ENCODE assay signal across 1 cellular context in the genomic region with DNA sequence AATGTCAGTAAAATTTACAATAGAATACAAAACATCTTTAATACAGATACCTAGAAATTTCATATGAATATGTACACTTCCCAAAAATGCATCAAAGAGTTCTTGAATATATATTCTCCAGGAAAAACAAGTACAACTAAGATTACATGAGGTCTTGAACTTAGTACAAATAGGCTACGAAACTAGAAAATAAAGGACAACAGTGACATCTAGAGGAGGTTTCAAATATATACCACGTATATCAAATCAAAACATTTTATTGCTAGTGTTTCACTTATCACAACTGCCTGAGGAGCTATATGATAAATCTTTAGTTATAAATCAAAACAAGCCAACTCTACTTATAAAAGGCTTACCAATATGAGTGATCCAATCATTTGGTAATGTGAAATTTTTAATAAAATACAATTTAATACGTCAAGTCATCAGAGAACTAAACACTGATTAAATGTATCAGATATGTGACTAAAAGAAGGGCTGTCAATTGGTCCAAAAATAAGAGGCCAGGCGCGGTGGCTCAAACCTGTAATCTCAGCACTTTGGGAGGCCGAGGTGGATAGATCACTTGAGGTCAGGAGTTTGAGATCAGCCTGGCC.
TF ChIP-seq lines count a peak whose summit lies in the region.

No MANE protein-coding gene starts in this region.

TF ChIP-seq in GM23338, 12 proteins besides CTCF, POLR2A, EP300 and RAD21 (continued from another document):
- TF ChIP-seq, protein P1, sequence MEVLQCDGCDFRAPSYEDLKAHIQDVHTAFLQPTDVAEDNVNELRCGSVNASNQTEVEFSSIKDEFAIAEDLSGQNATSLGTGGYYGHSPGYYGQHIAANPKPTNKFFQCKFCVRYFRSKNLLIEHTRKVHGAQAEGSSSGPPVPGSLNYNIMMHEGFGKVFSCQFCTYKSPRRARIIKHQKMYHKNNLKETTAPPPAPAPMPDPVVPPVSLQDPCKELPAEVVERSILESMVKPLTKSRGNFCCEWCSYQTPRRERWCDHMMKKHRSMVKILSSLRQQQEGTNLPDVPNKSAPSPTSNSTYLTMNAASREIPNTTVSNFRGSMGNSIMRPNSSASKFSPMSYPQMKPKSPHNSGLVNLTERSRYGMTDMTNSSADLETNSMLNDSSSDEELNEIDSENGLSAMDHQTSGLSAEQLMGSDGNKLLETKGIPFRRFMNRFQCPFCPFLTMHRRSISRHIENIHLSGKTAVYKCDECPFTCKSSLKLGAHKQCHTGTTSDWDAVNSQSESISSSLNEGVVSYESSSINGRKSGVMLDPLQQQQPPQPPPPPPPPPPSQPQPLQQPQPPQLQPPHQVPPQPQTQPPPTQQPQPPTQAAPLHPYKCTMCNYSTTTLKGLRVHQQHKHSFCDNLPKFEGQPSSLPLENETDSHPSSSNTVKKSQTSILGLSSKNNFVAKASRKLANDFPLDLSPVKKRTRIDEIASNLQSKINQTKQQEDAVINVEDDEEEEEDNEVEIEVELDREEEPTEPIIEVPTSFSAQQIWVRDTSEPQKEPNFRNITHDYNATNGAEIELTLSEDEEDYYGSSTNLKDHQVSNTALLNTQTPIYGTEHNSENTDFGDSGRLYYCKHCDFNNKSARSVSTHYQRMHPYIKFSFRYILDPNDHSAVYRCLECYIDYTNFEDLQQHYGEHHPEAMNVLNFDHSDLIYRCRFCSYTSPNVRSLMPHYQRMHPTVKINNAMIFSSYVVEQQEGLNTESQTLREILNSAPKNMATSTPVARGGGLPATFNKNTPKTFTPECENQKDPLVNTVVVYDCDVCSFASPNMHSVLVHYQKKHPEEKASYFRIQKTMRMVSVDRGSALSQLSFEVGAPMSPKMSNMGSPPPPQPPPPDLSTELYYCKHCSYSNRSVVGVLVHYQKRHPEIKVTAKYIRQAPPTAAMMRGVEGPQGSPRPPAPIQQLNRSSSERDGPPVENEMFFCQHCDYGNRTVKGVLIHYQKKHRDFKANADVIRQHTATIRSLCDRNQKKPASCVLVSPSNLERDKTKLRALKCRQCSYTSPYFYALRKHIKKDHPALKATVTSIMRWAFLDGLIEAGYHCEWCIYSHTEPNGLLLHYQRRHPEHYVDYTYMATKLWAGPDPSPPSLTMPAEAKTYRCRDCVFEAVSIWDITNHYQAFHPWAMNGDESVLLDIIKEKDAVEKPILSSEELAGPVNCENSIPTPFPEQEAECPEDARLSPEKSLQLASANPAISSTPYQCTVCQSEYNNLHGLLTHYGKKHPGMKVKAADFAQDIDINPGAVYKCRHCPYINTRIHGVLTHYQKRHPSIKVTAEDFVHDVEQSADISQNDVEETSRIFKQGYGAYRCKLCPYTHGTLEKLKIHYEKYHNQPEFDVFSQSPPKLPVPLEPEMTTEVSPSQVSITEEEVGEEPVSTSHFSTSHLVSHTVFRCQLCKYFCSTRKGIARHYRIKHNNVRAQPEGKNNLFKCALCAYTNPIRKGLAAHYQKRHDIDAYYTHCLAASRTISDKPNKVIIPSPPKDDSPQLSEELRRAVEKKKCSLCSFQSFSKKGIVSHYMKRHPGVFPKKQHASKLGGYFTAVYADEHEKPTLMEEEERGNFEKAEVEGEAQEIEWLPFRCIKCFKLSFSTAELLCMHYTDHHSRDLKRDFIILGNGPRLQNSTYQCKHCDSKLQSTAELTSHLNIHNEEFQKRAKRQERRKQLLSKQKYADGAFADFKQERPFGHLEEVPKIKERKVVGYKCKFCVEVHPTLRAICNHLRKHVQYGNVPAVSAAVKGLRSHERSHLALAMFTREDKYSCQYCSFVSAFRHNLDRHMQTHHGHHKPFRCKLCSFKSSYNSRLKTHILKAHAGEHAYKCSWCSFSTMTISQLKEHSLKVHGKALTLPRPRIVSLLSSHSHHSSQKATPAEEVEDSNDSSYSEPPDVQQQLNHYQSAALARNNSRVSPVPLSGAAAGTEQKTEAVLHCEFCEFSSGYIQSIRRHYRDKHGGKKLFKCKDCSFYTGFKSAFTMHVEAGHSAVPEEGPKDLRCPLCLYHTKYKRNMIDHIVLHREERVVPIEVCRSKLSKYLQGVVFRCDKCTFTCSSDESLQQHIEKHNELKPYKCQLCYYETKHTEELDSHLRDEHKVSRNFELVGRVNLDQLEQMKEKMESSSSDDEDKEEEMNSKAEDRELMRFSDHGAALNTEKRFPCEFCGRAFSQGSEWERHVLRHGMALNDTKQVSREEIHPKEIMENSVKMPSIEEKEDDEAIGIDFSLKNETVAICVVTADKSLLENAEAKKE (CRISPR knock-in tag; IDR thresholded peaks at IDR 0.05): no peak
- TF ChIP-seq CREB1 (CRISPR knock-in tag; IDR thresholded peaks at IDR 0.05; ENCODE audit: low read depth): no peak
- TF ChIP-seq JUNB (IDR thresholded peaks at IDR 0.05; ENCODE audit: unreplicated experiment): no peak
- no peak for TF ChIP-seq EZH2 (IDR thresholded peaks at IDR 0.05; ENCODE audit: low read depth, unreplicated experiment)
- no peak for TF ChIP-seq POLR2AphosphoS5 (IDR thresholded peaks at IDR 0.05; ENCODE audit: low read depth)
- no peak for TF ChIP-seq ZNF114 (CRISPR knock-in tag; IDR thresholded peaks at IDR 0.05)
- TF ChIP-seq, protein P2, sequence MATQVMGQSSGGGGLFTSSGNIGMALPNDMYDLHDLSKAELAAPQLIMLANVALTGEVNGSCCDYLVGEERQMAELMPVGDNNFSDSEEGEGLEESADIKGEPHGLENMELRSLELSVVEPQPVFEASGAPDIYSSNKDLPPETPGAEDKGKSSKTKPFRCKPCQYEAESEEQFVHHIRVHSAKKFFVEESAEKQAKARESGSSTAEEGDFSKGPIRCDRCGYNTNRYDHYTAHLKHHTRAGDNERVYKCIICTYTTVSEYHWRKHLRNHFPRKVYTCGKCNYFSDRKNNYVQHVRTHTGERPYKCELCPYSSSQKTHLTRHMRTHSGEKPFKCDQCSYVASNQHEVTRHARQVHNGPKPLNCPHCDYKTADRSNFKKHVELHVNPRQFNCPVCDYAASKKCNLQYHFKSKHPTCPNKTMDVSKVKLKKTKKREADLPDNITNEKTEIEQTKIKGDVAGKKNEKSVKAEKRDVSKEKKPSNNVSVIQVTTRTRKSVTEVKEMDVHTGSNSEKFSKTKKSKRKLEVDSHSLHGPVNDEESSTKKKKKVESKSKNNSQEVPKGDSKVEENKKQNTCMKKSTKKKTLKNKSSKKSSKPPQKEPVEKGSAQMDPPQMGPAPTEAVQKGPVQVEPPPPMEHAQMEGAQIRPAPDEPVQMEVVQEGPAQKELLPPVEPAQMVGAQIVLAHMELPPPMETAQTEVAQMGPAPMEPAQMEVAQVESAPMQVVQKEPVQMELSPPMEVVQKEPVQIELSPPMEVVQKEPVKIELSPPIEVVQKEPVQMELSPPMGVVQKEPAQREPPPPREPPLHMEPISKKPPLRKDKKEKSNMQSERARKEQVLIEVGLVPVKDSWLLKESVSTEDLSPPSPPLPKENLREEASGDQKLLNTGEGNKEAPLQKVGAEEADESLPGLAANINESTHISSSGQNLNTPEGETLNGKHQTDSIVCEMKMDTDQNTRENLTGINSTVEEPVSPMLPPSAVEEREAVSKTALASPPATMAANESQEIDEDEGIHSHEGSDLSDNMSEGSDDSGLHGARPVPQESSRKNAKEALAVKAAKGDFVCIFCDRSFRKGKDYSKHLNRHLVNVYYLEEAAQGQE (IDR thresholded peaks at IDR 0.05; ENCODE audit: unreplicated experiment): no peak
- no peak for TF ChIP-seq ZNF331 (CRISPR knock-in tag; IDR thresholded peaks at IDR 0.05; ENCODE audit: low read depth)
- TF ChIP-seq NANOG (IDR thresholded peaks at IDR 0.05; ENCODE audit: borderline replicate concordance): no peak
- TF ChIP-seq EZH2phosphoT487 (IDR thresholded peaks at IDR 0.05; ENCODE audit: unreplicated experiment): no peak
TF ChIP-seq in GM23338: peak in this region for 0.
